Comparison of ENCODE assay signal across 30 cellular contexts in the genomic region with DNA sequence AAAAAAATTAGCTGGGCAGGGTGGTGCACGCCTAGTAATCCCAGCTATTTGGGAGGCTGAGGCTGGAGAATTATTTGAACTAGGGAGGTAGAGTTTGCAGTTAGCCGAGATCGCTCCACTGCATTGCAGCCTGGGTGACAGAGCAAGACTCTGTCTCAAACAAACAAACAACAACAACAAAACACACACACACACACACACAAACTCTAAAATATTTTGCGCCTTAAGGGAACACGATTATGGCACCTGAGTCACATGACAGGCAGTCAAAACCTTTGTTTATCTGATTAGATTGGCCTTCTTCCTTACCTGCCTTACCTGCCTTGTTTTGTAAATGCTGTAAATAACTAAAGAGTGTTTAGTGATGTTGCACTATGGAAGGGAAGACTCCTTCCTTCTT.
"Had no signal": no experiment of that assay in that cellular context is flagged by ENCODE, and none has a peak within 500 bp of the region (broad histone marks: within the 10 kb centered on the region; RNA-seq: fewer than 3 reads in every experiment).

No MANE protein-coding gene starts in this region.

- H3K27me3 ChIP-seq: adrenal gland, ascending aorta, body of pancreas, brain microvascular endothelial cell, breast epithelium, cardiac muscle cell had no signal

- H3K36me3 ChIP-seq: adrenal gland, ascending aorta, brain microvascular endothelial cell, breast epithelium, cardiac muscle cell had no signal

- H3K27ac ChIP-seq: adrenal gland, ascending aorta, body of pancreas, brain microvascular endothelial cell, breast epithelium, cardiac muscle cell had no signal

- H3K4me1 ChIP-seq: adrenal gland, ascending aorta, body of pancreas, breast epithelium had no signal

- H3K4me3 ChIP-seq: adrenal gland, ascending aorta, body of pancreas, breast epithelium, cardiac muscle cell had no signal

- H3K9me3 ChIP-seq: adrenal gland, ascending aorta, body of pancreas, breast epithelium had no signal

- DNase-seq: activated effector memory CD4-positive, alpha-beta T cell treated with anti-CD3 and anti-CD28 coated beads, Interleukin-2, amount 50 U/mL, for 16 hours; activated effector memory CD4-positive, alpha-beta T cell treated with Interleukin-2 at 50 U/mL for 16 hours; activated gamma-delta T cell; activated gamma-delta T cell treated with Interleukin-2 at 50 U/mL for 16 hours; activated naive CD4-positive, alpha-beta T cell; activated naive CD4-positive, alpha-beta T cell treated with anti-CD3 and anti-CD28 coated beads for 36 hours; activated naive CD4-positive, alpha-beta T cell treated with anti-CD3 and anti-CD28 coated beads, Interleukin-2, amount 10 ng/mL, durations not matched to agents 7 days and 5 days; activated naive CD4-positive, alpha-beta T cell treated with anti-CD3 and anti-CD28 coated beads, Interleukin-2, amount 50 U/mL, for 16 hours; activated naive CD4-positive, alpha-beta T cell treated with Interleukin-2 at 50 U/mL for 16 hours; activated naive CD8-positive, alpha-beta T cell treated with anti-CD3 and anti-CD28 coated beads for 36 hours; activated naive CD8-positive, alpha-beta T cell treated with anti-CD3 and anti-CD28 coated beads, Interleukin-2, amount 10 ng/mL, durations not matched to agents 7 days and 5 days; activated naive CD8-positive, alpha-beta T cell treated with anti-CD3 and anti-CD28 coated beads, Interleukin-2, amount 50 U/mL, for 24 hours; activated T-cell treated with anti-CD3 and anti-CD28 coated beads, Interleukin-2, amount 50 U/mL, for 1 hour; activated T-cell treated with anti-CD3 and anti-CD28 coated beads, Interleukin-2, amount 50 U/mL, for 24 hours; activated T-cell treated with anti-CD3 and anti-CD28 coated beads, Interleukin-2, amount 50 U/mL, for 4 hours; activated T-cell treated with anti-CD3 and anti-CD28 coated beads, Interleukin-2, amount 50 U/mL, for 48 hours; activated T-cell treated with anti-CD3 and anti-CD28 coated beads, Interleukin-2, amount 50 U/mL, for 72 hours; adrenal gland; amniotic stem cell; amygdala; anterior cingulate cortex; aorta; body of pancreas; brain microvascular endothelial cell; caudate nucleus; central memory CD4-positive, alpha-beta T cell; cerebellar nuclear complex had no signal
